In genomic region chr14:67674139-67674479, GRCh38 we compare ENCODE assay signal across 8 cellular contexts. TPM values are rescaled to one million over a fixed set of nuclear protein-coding genes. Genes with fewer than 3 reads are reported as not detected.
DNase-seq lines count a peak whose midpoint lies in the region; ATAC-seq, FAIRE-seq and TF ChIP-seq lines count a peak whose summit lies in the region.

No MANE protein-coding gene starts in this region.

- 2% methylated on average over 13 of the region's 25 CpGs for WGBS in hepatocyte (ENCODE audit: low lambda C conversion rate, missing lambda C conversion rate)

- H4K20me1 ChIP-seq in hepatocyte (ENCODE audit: insufficient read depth, poor library complexity, severe bottlenecking): peaks cover 17% of the 10 kb centered on the region

- H3K79me2 ChIP-seq in hepatocyte: peaks cover 59% of the 10 kb centered on the region

- peaks cover 17% of the 10 kb centered on the region for H3K36me3 Mint-ChIP-seq in T-helper 1 cell treated with Interleukin-12 subunit alpha and Interleukin-12 subunit beta and Interleukin-4 antibody, amounts not matched to agents 30 μg/mL and 1 μg/mL, for 36 hours (ENCODE audit: low read depth)

- H3K9me3 ChIP-seq in hepatocyte (ENCODE audit: low read depth): no peaks in the 10 kb centered on the region

- no peaks in the 10 kb centered on the region for H3K9me2 ChIP-seq in hepatocyte (replicated peaks; ENCODE audit: insufficient read depth)

- in situ Hi-C loops in astrocyte of the cerebellum (cut with HindIII; ENCODE audit: low sequenced_read_pairs): no loop called here

- peak overlapping the region; percentile 99 for H3K27ac ChIP-seq in hepatocyte

- peak; percentile 27 for DNase-seq in GM12892 (ENCODE audit: insufficient read length)
- peak; percentile 65 for DNase-seq in NCI-H1092 (lab: John Stamatoyannopoulos, UW)
- DNase-seq in astrocyte of the cerebellum (ENCODE audit: low read depth): no peak
- peak; percentile 87 for DNase-seq in hepatocyte (ENCODE audit: low spot score)
- peak; percentile 4 for DNase-seq in pulmonary artery endothelial cell (ENCODE audit: low read depth, low spot score)
- no peak for DNase-seq in SKM-1 treated with dmso at 0.1 percent for 144 hours (lab: John Stamatoyannopoulos, UW; ENCODE audit: unreplicated experiment)

- no peaks in the 10 kb centered on the region for H3K27me3 Mint-ChIP-seq in T-helper 1 cell treated with Interleukin-12 subunit alpha and Interleukin-12 subunit beta and Interleukin-4 antibody, amounts not matched to agents 30 μg/mL and 1 μg/mL, for 36 hours (ENCODE audit: low read depth)

- ATAC-seq in HG02678 (IDR thresholded peaks at IDR 0.05; ENCODE audit: unreplicated experiment): peak; percentile 41

- H3K27me3 ChIP-seq in hepatocyte: no peaks in the 10 kb centered on the region

- TF ChIP-seq CTCF in astrocyte of the cerebellum (IDR thresholded peaks at IDR 0.05; ENCODE audit: low read depth, low read length, missing control alignments) (peak; percentile 8), hepatocyte (IDR thresholded peaks at IDR 0.05; ENCODE audit: poor library complexity) (no peak)

- no peaks in the 10 kb centered on the region for H3K9me3 Mint-ChIP-seq in T-helper 1 cell treated with Interleukin-12 subunit alpha and Interleukin-12 subunit beta and Interleukin-4 antibody, amounts not matched to agents 30 μg/mL and 1 μg/mL, for 36 hours

- H3K27ac Mint-ChIP-seq in T-helper 1 cell treated with Interleukin-12 subunit alpha and Interleukin-12 subunit beta and Interleukin-4 antibody, amounts not matched to agents 30 μg/mL and 1 μg/mL, for 36 hours: peak overlapping the region; percentile 78

- TF ChIP-seq POLR2A in GM12892 (IDR thresholded peaks at IDR 0.05; ENCODE audit: low read depth, low read length): no peak

- H3K4me3 ChIP-seq in astrocyte of the cerebellum (ENCODE audit: low read depth, low read length) (peak overlapping the region; percentile 90), hepatocyte (peak overlapping the region; percentile 77)

- peak overlapping the region; percentile 86 for H3K4me3 Mint-ChIP-seq in T-helper 1 cell treated with Interleukin-12 subunit alpha and Interleukin-12 subunit beta and Interleukin-4 antibody, amounts not matched to agents 30 μg/mL and 1 μg/mL, for 36 hours

- peaks cover 11% of the 10 kb centered on the region for H3K4me1 ChIP-seq in hepatocyte (ENCODE audit: insufficient read depth)

- peaks cover 3% of the 10 kb centered on the region for H3K36me3 ChIP-seq in hepatocyte (replicated peaks; ENCODE audit: insufficient read depth, low read depth)

- H3K4me2 ChIP-seq in hepatocyte: peak overlapping the region; percentile 90

- peak overlapping the region; percentile 40 for H2AFZ ChIP-seq in hepatocyte

- peak; percentile 67 for FAIRE-seq in GM12892 (lab: Jason Lieb, UNC)

- H3K4me1 Mint-ChIP-seq in T-helper 1 cell treated with Interleukin-12 subunit alpha and Interleukin-12 subunit beta and Interleukin-4 antibody, amounts not matched to agents 30 μg/mL and 1 μg/mL, for 36 hours (ENCODE audit: low read depth): peaks cover 27% of the 10 kb centered on the region

RNA-seq across cellular contexts. Expression of gene VTI1B, which starts 0.3 kb away (rescaled TPM):
- polyA plus RNA-seq in GM12892 (2012; ENCODE audit: missing spikeins): 52.8 TPM
- total RNA-seq in hepatocyte (49.2 and 55.0 TPM in 2 replicates), pulmonary artery endothelial cell (49.3 and 71.5 TPM in 2 replicates)
- 87.5 and 115 TPM in 2 replicates for polyA plus RNA-seq in hepatocyte

RNA-seq across cellular contexts. Expression of gene RDH11, which starts 21.5 kb away (rescaled TPM):
- 45.1 TPM for polyA plus RNA-seq in GM12892 (2012; ENCODE audit: missing spikeins)
- total RNA-seq in hepatocyte: 148 and 161 TPM in 2 replicates
- 164 and 173 TPM in 2 replicates for polyA plus RNA-seq in hepatocyte
- 117 and 138 TPM in 2 replicates for total RNA-seq in pulmonary artery endothelial cell

RNA-seq across cellular contexts. Expression of gene RDH12, which starts 27.6 kb away (rescaled TPM):
- not detected for polyA plus RNA-seq in GM12892 (2012; ENCODE audit: missing spikeins)
- total RNA-seq in hepatocyte (1.1 and 1.5 TPM in 2 replicates), pulmonary artery endothelial cell (not detected in 2 replicates)
- 0.85 and 1.7 TPM in 2 replicates for polyA plus RNA-seq in hepatocyte

RNA-seq across cellular contexts. Expression of gene ARG2, which starts 54.4 kb away (rescaled TPM):
- 3.3 TPM for polyA plus RNA-seq in GM12892 (2012; ENCODE audit: missing spikeins)
- total RNA-seq in hepatocyte: 22.3 and 35.0 TPM in 2 replicates
- 29.0 and 33.3 TPM in 2 replicates for polyA plus RNA-seq in hepatocyte
- 35.9 and 54.9 TPM in 2 replicates for total RNA-seq in pulmonary artery endothelial cell

Comparison
In these comparisons a context has a peak if more than half of its experiments do, and no peak if none do; other contexts are left out.
1. DNase-seq: peak in GM12892 (single experiment), NCI-H1092 (single experiment), hepatocyte (single experiment) and pulmonary artery endothelial cell (single experiment); none in astrocyte of the cerebellum (single experiment) and SKM-1 treated with dmso at 0.1 percent for 144 hours (single experiment).